Comparison of ENCODE assay signal across 18 cellular contexts in genomic region chr4:3877236-3877635, GRCh38.
"Had no signal": no experiment of that assay in that cellular context is flagged by ENCODE, and none has a peak within 500 bp of the region (broad histone marks: within the 10 kb centered on the region; RNA-seq: fewer than 3 reads in every experiment).

No MANE protein-coding gene starts in this region.

- H3K27ac Mint-ChIP-seq: activated CD4-positive, alpha-beta T cell treated with anti-CD3 and anti-CD28 coated beads, Interleukin-2, amount 10 ng/mL, durations not matched to agents 7 days and 5 days; activated CD8-positive, alpha-beta memory T cell treated with anti-CD3 and anti-CD28 coated beads, Interleukin-2, amount 10 ng/mL, durations not matched to agents 7 days and 5 days; activated CD8-positive, alpha-beta T cell treated with anti-CD3 and anti-CD28 coated beads for 36 hours; activated naive CD4-positive, alpha-beta T cell treated with anti-CD3 and anti-CD28 coated beads, Interleukin-2, amount 10 ng/mL, durations not matched to agents 7 days and 5 days; memory B cell; nephron progenitor cell; stimulated activated naive CD8-positive, alpha-beta T cell treated with anti-CD3 and anti-CD28 coated beads, Interleukin-15, Interleukin-2, amounts not matched to agents 100 ng/mL and 50 ng/mL, for 24 hours had no signal

- H3K4me3 ChIP-seq: tibial artery had no signal

- H3K4me3 Mint-ChIP-seq: activated CD4-positive, alpha-beta T cell treated with anti-CD3 and anti-CD28 coated beads, Interleukin-2, amount 10 ng/mL, durations not matched to agents 7 days and 5 days; activated CD8-positive, alpha-beta memory T cell treated with anti-CD3 and anti-CD28 coated beads, Interleukin-2, amount 10 ng/mL, durations not matched to agents 7 days and 5 days; activated CD8-positive, alpha-beta T cell treated with anti-CD3 and anti-CD28 coated beads for 36 hours; activated naive CD4-positive, alpha-beta T cell treated with anti-CD3 and anti-CD28 coated beads, Interleukin-2, amount 10 ng/mL, durations not matched to agents 7 days and 5 days; memory B cell; nephron progenitor cell; stimulated activated naive CD8-positive, alpha-beta T cell treated with anti-CD3 and anti-CD28 coated beads, Interleukin-15, Interleukin-2, amounts not matched to agents 100 ng/mL and 50 ng/mL, for 24 hours had no signal

- DNase-seq: activated CD4-positive, alpha-beta T cell treated with anti-CD3 and anti-CD28 coated beads, Interleukin-2, amount 10 ng/mL, durations not matched to agents 7 days and 5 days; activated CD8-positive, alpha-beta memory T cell treated with anti-CD3 and anti-CD28 coated beads, Interleukin-2, amount 10 ng/mL, durations not matched to agents 7 days and 5 days; activated CD8-positive, alpha-beta T cell treated with anti-CD3 and anti-CD28 coated beads for 36 hours; activated effector memory CD4-positive, alpha-beta T cell treated with anti-CD3 and anti-CD28 coated beads, Interleukin-2, amount 50 U/mL, for 16 hours; activated naive CD4-positive, alpha-beta T cell treated with anti-CD3 and anti-CD28 coated beads, Interleukin-2, amount 10 ng/mL, durations not matched to agents 7 days and 5 days; activated T-cell treated with anti-CD3 and anti-CD28 coated beads for 4 hours; dermis blood vessel endothelial cell; effector CD8-positive, alpha-beta T cell; glutamatergic neuron; hippocampal formation; left cardiac atrium; nephron progenitor cell; right cardiac atrium; stimulated activated CD4-positive, alpha-beta T cell treated with anti-CD3 and anti-CD28 coated beads, Interleukin-1b, Interleukin-23, amount 100 ng/mL, for 48 hours; substantia nigra; tibial artery had no signal
